Comparison of ENCODE assay signal across 1 cellular context in the genomic region with DNA sequence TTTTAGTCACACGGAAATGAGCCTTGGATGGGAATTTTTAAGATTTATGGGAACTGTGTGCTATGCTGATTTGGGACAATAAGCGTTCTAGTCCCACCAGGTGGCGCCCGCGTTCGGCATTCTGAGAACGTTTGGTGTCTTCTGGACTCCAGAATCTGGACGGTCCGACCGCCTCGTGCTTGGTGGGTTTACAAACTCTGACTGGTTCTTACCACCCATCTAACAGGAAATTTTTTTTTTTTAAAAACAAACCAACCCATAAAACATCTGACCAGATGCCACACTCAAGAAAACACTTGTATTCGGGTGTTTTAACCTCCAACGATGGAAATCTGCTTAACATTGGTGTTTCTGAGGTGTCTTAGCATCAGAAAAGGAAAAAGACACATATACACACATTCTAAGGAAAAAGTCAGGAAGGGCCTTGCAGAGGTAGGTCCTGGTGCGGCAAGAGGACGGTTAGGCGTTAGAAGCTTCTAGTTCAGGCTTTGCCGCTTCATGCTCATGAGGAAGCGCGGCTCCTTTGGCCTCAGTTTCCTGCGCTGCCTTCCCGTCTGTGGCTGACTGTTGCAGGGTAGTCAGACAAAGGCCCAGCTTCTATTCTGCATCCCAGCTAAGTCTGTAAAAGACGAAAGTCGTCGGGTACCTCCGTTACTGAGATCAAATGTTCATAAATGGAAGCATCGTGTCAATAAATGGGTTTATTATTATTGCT.
TF ChIP-seq lines count a peak whose summit lies in the region.

No MANE protein-coding gene starts in this region.

TF ChIP-seq in HepG2, 621 proteins besides CTCF, POLR2A, EP300 and RAD21 (continued from another document):
- no peak for TF ChIP-seq RERE (CRISPR knock-in tag; IDR thresholded peaks at IDR 0.05; ENCODE audit: low read depth)
- TF ChIP-seq NR1H2 (CRISPR knock-in tag; IDR thresholded peaks at IDR 0.05; ENCODE audit: borderline replicate concordance, low read depth): no peak
- no peak for TF ChIP-seq ZNF713 (CRISPR knock-in tag; IDR thresholded peaks at IDR 0.05)
- TF ChIP-seq ZBED4 (CRISPR knock-in tag; IDR thresholded peaks at IDR 0.05; ENCODE audit: borderline replicate concordance): peak; percentile 60; the same call in 1 of the 2 replicates
- TF ChIP-seq ZFX (CRISPR knock-in tag; IDR thresholded peaks at IDR 0.05; ENCODE audit: low read depth): no peak
- no peak for TF ChIP-seq TBL1XR1 (IDR thresholded peaks at IDR 0.05; ENCODE audit: borderline replicate concordance, low read length, partially characterized antibody)
- no peak for TF ChIP-seq MXD4 (CRISPR knock-in tag; IDR thresholded peaks at IDR 0.05)
- no peak for TF ChIP-seq ZNF615 (CRISPR knock-in tag; IDR thresholded peaks at IDR 0.05; ENCODE audit: borderline replicate concordance)
- TF ChIP-seq ZNF605 (CRISPR knock-in tag; IDR thresholded peaks at IDR 0.05): 0 out of 2 replicates have a peak, but pooled peaks have one; percentile 4
- TF ChIP-seq, protein P1, sequence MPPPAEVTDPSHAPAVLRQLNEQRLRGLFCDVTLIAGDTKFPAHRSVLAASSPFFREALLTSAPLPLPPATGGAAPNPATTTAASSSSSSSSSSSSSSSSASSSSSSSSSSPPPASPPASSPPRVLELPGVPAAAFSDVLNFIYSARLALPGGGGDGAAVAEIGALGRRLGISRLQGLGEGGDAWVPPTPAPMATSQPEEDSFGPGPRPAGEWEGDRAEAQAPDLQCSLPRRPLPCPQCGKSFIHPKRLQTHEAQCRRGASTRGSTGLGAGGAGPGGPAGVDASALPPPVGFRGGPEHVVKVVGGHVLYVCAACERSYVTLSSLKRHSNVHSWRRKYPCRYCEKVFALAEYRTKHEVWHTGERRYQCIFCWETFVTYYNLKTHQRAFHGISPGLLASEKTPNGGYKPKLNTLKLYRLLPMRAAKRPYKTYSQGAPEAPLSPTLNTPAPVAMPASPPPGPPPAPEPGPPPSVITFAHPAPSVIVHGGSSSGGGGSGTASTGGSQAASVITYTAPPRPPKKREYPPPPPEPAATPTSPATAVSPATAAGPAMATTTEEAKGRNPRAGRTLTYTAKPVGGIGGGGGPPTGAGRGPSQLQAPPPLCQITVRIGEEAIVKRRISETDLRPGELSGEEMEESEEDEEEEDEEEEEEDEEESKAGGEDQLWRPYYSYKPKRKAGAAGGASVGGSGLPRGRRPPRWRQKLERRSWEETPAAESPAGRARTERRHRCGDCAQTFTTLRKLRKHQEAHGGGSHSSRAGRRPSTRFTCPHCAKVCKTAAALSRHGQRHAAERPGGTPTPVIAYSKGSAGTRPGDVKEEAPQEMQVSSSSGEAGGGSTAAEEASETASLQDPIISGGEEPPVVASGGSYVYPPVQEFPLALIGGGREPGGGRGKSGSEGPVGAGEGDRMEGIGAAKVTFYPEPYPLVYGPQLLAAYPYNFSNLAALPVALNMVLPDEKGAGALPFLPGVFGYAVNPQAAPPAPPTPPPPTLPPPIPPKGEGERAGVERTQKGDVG (CRISPR knock-in tag; IDR thresholded peaks at IDR 0.05; ENCODE audit: borderline replicate concordance): peak; percentile 7; the same call in 1 of the 2 replicates
- TF ChIP-seq ZNF136 (CRISPR knock-in tag; IDR thresholded peaks at IDR 0.05; ENCODE audit: low read depth): no peak
- no peak for TF ChIP-seq HOXA3 (CRISPR knock-in tag; IDR thresholded peaks at IDR 0.05)
- TF ChIP-seq MLLT10 (CRISPR knock-in tag; IDR thresholded peaks at IDR 0.05): no peak
- TF ChIP-seq, protein P2, sequence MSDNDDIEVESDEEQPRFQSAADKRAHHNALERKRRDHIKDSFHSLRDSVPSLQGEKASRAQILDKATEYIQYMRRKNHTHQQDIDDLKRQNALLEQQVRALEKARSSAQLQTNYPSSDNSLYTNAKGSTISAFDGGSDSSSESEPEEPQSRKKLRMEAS (IDR thresholded peaks at IDR 0.05): peak; percentile 56; the same call in 1 of the 2 replicates
- no peak for TF ChIP-seq CCAR2 (optimal IDR thresholded peaks at IDR 0.05; ENCODE audit: low read depth, low read length)
- TF ChIP-seq ZNF720 (CRISPR knock-in tag; IDR thresholded peaks at IDR 0.05): no peak
- TF ChIP-seq, protein P3, sequence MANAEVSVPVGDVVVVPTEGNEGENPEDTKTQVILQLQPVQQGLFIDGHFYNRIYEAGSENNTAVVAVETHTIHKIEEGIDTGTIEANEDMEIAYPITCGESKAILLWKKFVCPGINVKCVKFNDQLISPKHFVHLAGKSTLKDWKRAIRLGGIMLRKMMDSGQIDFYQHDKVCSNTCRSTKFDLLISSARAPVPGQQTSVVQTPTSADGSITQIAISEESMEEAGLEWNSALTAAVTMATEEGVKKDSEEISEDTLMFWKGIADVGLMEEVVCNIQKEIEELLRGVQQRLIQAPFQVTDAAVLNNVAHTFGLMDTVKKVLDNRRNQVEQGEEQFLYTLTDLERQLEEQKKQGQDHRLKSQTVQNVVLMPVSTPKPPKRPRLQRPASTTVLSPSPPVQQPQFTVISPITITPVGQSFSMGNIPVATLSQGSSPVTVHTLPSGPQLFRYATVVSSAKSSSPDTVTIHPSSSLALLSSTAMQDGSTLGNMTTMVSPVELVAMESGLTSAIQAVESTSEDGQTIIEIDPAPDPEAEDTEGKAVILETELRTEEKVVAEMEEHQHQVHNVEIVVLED (CRISPR knock-in tag; IDR thresholded peaks at IDR 0.05; ENCODE audit: borderline replicate concordance): no peak
- no peak for TF ChIP-seq ZNF24 (IDR thresholded peaks at IDR 0.05)
- no peak for TF ChIP-seq ZNF256 (CRISPR knock-in tag; conservative IDR thresholded peaks at IDR 0.05)
- peak; percentile 31; the same call in 1 of the 2 replicates for TF ChIP-seq YEATS2 (CRISPR knock-in tag; IDR thresholded peaks at IDR 0.05; ENCODE audit: borderline replicate concordance)
- peak; percentile 86; the same call in 1 of the 2 replicates for TF ChIP-seq ZBTB38 (CRISPR knock-in tag; IDR thresholded peaks at IDR 0.05)
- TF ChIP-seq, protein P4, sequence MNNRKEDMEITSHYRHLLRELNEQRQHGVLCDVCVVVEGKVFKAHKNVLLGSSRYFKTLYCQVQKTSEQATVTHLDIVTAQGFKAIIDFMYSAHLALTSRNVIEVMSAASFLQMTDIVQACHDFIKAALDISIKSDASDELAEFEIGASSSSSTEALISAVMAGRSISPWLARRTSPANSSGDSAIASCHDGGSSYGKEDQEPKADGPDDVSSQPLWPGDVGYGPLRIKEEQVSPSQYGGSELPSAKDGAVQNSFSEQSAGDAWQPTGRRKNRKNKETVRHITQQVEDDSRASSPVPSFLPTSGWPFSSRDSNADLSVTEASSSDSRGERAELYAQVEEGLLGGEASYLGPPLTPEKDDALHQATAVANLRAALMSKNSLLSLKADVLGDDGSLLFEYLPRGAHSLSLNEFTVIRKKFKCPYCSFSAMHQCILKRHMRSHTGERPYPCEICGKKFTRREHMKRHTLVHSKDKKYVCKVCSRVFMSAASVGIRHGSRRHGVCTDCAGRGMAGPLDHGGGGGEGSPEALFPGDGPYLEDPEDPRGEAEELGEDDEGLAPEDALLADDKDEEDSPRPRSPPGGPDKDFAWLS (CRISPR knock-in tag; IDR thresholded peaks at IDR 0.05; ENCODE audit: borderline replicate concordance): 0 out of 2 replicates have a peak, but pooled peaks have one; percentile 20
- TF ChIP-seq, protein P5, sequence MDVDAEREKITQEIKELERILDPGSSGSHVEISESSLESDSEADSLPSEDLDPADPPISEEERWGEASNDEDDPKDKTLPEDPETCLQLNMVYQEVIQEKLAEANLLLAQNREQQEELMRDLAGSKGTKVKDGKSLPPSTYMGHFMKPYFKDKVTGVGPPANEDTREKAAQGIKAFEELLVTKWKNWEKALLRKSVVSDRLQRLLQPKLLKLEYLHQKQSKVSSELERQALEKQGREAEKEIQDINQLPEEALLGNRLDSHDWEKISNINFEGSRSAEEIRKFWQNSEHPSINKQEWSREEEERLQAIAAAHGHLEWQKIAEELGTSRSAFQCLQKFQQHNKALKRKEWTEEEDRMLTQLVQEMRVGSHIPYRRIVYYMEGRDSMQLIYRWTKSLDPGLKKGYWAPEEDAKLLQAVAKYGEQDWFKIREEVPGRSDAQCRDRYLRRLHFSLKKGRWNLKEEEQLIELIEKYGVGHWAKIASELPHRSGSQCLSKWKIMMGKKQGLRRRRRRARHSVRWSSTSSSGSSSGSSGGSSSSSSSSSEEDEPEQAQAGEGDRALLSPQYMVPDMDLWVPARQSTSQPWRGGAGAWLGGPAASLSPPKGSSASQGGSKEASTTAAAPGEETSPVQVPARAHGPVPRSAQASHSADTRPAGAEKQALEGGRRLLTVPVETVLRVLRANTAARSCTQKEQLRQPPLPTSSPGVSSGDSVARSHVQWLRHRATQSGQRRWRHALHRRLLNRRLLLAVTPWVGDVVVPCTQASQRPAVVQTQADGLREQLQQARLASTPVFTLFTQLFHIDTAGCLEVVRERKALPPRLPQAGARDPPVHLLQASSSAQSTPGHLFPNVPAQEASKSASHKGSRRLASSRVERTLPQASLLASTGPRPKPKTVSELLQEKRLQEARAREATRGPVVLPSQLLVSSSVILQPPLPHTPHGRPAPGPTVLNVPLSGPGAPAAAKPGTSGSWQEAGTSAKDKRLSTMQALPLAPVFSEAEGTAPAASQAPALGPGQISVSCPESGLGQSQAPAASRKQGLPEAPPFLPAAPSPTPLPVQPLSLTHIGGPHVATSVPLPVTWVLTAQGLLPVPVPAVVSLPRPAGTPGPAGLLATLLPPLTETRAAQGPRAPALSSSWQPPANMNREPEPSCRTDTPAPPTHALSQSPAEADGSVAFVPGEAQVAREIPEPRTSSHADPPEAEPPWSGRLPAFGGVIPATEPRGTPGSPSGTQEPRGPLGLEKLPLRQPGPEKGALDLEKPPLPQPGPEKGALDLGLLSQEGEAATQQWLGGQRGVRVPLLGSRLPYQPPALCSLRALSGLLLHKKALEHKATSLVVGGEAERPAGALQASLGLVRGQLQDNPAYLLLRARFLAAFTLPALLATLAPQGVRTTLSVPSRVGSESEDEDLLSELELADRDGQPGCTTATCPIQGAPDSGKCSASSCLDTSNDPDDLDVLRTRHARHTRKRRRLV (CRISPR knock-in tag; IDR thresholded peaks at IDR 0.05): no peak
